ENCODE assay signal across 19 cellular contexts in the genomic region with DNA sequence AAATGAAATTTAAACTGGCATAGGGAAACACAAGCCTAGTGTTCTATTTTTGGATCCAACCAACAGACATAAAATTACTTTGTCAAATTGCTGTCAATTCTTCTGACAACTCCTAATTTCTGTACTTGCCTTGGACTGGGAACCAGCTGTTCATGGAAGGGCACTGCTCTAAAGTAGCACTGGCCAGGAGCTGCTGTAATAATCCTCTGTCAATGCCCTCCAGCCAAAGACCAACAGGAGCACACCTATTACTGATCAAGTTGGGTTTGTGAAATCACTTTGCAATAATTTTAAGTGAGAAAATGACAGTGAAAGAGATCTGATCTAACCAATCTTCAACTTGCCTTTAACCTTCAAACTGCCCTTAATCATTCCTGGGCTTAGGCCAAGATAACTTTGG. TPM values are rescaled to one million over a fixed set of nuclear protein-coding genes. Genes with fewer than 3 reads are reported as not detected.
"Had no signal": no experiment of that assay in that cellular context is flagged by ENCODE, and none has a peak within 500 bp of the region (broad histone marks: within the 10 kb centered on the region; RNA-seq: fewer than 3 reads in every experiment).

No MANE protein-coding gene starts in this region.

- H3K9me3 Mint-ChIP-seq: activated naive CD4-positive, alpha-beta T cell treated with anti-CD3 and anti-CD28 coated beads, Interleukin-2, amount 10 ng/mL, durations not matched to agents 7 days and 5 days; activated T-cell treated with anti-CD3 and anti-CD28 coated beads, Interleukin-2, amount 50 U/mL, for 24 hours; dendritic cell treated with granulocyte-macrophage colony-stimulating factor and Interleukin-4, amounts not matched to agents 40 ng/mL and 50 ng/mL, for 4 days; stimulated activated naive B cell treated with anti-CD40 and anti-IgM and Interleukin-4, amounts not matched to agents 10 μg/mL and 1 μg/mL and 100 μg/mL, for 72 hours had no signal

- H3K4me3 ChIP-seq: esophagus squamous epithelium, lower lobe of right lung, thyroid gland had no signal

- H3K27me3 ChIP-seq: esophagus squamous epithelium, thyroid gland had no signal

- FAIRE-seq: bronchial epithelial cell, endothelial cell of umbilical vein, islet of Langerhans had no signal

- H3K36me3 ChIP-seq: esophagus squamous epithelium, lower lobe of right lung, thyroid gland, WERI-Rb-1 had no signal

- H3K27me3 Mint-ChIP-seq: activated naive CD4-positive, alpha-beta T cell treated with anti-CD3 and anti-CD28 coated beads, Interleukin-2, amount 10 ng/mL, durations not matched to agents 7 days and 5 days; activated T-cell treated with anti-CD3 and anti-CD28 coated beads, Interleukin-2, amount 50 U/mL, for 24 hours; dendritic cell treated with granulocyte-macrophage colony-stimulating factor and Interleukin-4, amounts not matched to agents 40 ng/mL and 50 ng/mL, for 4 days; stimulated activated naive B cell treated with anti-CD40 and anti-IgM and Interleukin-4, amounts not matched to agents 10 μg/mL and 1 μg/mL and 100 μg/mL, for 72 hours had no signal

- H3K4me3 Mint-ChIP-seq: activated T-cell treated with anti-CD3 and anti-CD28 coated beads, Interleukin-2, amount 50 U/mL, for 24 hours; dendritic cell treated with granulocyte-macrophage colony-stimulating factor and Interleukin-4, amounts not matched to agents 40 ng/mL and 50 ng/mL, for 4 days; nephron; stimulated activated naive B cell treated with anti-CD40 and anti-IgM and Interleukin-4, amounts not matched to agents 10 μg/mL and 1 μg/mL and 100 μg/mL, for 72 hours had no signal

- ATAC-seq: left cardiac atrium; lower lobe of right lung; stimulated activated naive B cell treated with anti-CD40 and anti-IgM and Interleukin-4, amounts not matched to agents 10 μg/mL and 1 μg/mL and 100 μg/mL, for 72 hours had no signal

- H3K27ac ChIP-seq: esophagus squamous epithelium, lower lobe of right lung, thyroid gland, WERI-Rb-1 had no signal

- H3K9me3 ChIP-seq: esophagus squamous epithelium, lower lobe of right lung, thyroid gland had no signal

- H3K36me3 Mint-ChIP-seq: stimulated activated naive B cell treated with anti-CD40 and anti-IgM and Interleukin-4, amounts not matched to agents 10 μg/mL and 1 μg/mL and 100 μg/mL, for 72 hours had no signal

- DNase-seq: activated CD4-positive, alpha-beta T cell treated with anti-CD3 and anti-CD28 coated beads for 1 hour; activated CD4-positive, alpha-beta T cell treated with anti-CD3 and anti-CD28 coated beads, Interleukin-2, amount 50 U/mL, for 48 hours; activated effector memory CD4-positive, alpha-beta T cell treated with Interleukin-2 at 50 U/mL for 16 hours; activated naive CD4-positive, alpha-beta T cell treated with anti-CD3 and anti-CD28 coated beads, Interleukin-2, amount 10 ng/mL, durations not matched to agents 7 days and 5 days; activated T-cell treated with anti-CD3 and anti-CD28 coated beads, Interleukin-2, amount 50 U/mL, for 24 hours; effector CD8-positive, alpha-beta T cell; esophagus squamous epithelium; hippocampal formation; left cardiac atrium; lower lobe of right lung; stimulated activated naive B cell treated with anti-CD40 and anti-IgM and Interleukin-4, amounts not matched to agents 10 μg/mL and 1 μg/mL and 100 μg/mL, for 72 hours; thyroid gland; WERI-Rb-1 had no signal

- H3K27ac Mint-ChIP-seq: activated naive CD4-positive, alpha-beta T cell treated with anti-CD3 and anti-CD28 coated beads, Interleukin-2, amount 10 ng/mL, durations not matched to agents 7 days and 5 days; activated T-cell treated with anti-CD3 and anti-CD28 coated beads, Interleukin-2, amount 50 U/mL, for 24 hours; dendritic cell treated with granulocyte-macrophage colony-stimulating factor and Interleukin-4, amounts not matched to agents 40 ng/mL and 50 ng/mL, for 4 days; nephron; stimulated activated naive B cell treated with anti-CD40 and anti-IgM and Interleukin-4, amounts not matched to agents 10 μg/mL and 1 μg/mL and 100 μg/mL, for 72 hours had no signal

RNA-seq across cellular contexts. Expression of a gene that starts 59.1 kb away (rescaled TPM):
- total RNA-seq: bronchial epithelial cell; endothelial cell of umbilical vein; T-helper 1 cell treated with Interleukin-12 subunit alpha and Interleukin-12 subunit beta and Interleukin-4 antibody, amounts not matched to agents 30 ng/mL and 1 ng/mL, for 36 hours had no signal
